ENCODE assay signal across 27 cellular contexts in the genomic region with DNA sequence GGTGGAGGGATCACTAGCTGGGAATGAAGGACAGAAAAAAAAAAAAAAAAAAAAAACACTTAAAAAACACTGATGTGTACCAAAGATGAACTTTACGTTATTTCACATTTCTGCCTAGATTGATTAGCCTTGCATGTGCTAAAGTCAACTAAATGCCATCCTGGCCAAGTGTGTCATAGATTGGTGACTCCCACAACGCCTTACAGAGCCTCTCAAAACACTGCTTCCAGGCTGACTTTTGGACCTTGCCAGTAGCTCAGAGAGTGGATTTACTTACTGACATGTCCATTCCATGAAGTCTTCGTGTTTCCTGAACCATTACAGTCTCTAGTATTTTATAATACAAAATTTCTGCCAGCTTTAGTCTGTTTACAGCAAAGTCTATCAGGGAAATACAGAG.
"Had no signal": no experiment of that assay in that cellular context is flagged by ENCODE, and none has a peak within 500 bp of the region (broad histone marks: within the 10 kb centered on the region; RNA-seq: fewer than 3 reads in every experiment).

No MANE protein-coding gene starts in this region.

- H3K9me3 ChIP-seq: gastrocnemius medialis, right atrium auricular region, stomach, thyroid gland had no signal

- ATAC-seq: esophagus mucosa; gastrocnemius medialis; natural killer cell treated with Interleukin-12 subunit alpha and Interleukin-12 subunit beta and Interleukin-15 and Interleukin-18, amount 100 ng/mL, for 72 hours; sciatic nerve had no signal

- H3K27me3 Mint-ChIP-seq: dendritic cell treated with granulocyte-macrophage colony-stimulating factor and Interleukin-4, amounts not matched to agents 40 ng/mL and 50 ng/mL, for 4 days; memory B cell; natural killer cell treated with Interleukin-12 subunit alpha and Interleukin-12 subunit beta and Interleukin-15 and Interleukin-18, amount 100 ng/mL, for 72 hours; progenitor cell of endocrine pancreas had no signal

- H3K27ac Mint-ChIP-seq: dendritic cell treated with granulocyte-macrophage colony-stimulating factor and Interleukin-4, amounts not matched to agents 40 ng/mL and 50 ng/mL, for 4 days; endodermal cell; memory B cell; natural killer cell treated with Interleukin-12 subunit alpha and Interleukin-12 subunit beta and Interleukin-15 and Interleukin-18, amount 100 ng/mL, for 72 hours; neural progenitor cell; progenitor cell of endocrine pancreas had no signal

- H3K9ac ChIP-seq: neural progenitor cell, parathyroid adenoma had no signal

- FAIRE-seq: colon, keratinocyte had no signal

- H3K4me3 Mint-ChIP-seq: dendritic cell treated with granulocyte-macrophage colony-stimulating factor and Interleukin-4, amounts not matched to agents 40 ng/mL and 50 ng/mL, for 4 days; endodermal cell; memory B cell; natural killer cell treated with Interleukin-12 subunit alpha and Interleukin-12 subunit beta and Interleukin-15 and Interleukin-18, amount 100 ng/mL, for 72 hours; neural progenitor cell had no signal

- H3K9me3 Mint-ChIP-seq: dendritic cell treated with granulocyte-macrophage colony-stimulating factor and Interleukin-4, amounts not matched to agents 40 ng/mL and 50 ng/mL, for 4 days; memory B cell; natural killer cell treated with Interleukin-12 subunit alpha and Interleukin-12 subunit beta and Interleukin-15 and Interleukin-18, amount 100 ng/mL, for 72 hours; neural progenitor cell had no signal

- H3K4me1 Mint-ChIP-seq: endodermal cell, memory B cell, neural progenitor cell had no signal

- DNase-seq: effector CD8-positive, alpha-beta T cell; endodermal cell; foreskin fibroblast; gastrocnemius medialis; head of caudate nucleus; stimulated activated CD4-positive, alpha-beta T cell treated with anti-CD3 and anti-CD28 coated beads, Interleukin-12 subunit alpha, Interleukin-12 subunit beta, amount 100 ng/mL, for 4 hours; stimulated activated CD4-positive, alpha-beta T cell treated with anti-CD3 and anti-CD28 coated beads, Interleukin-1b, Interleukin-23, amount 100 ng/mL, for 48 hours; stimulated activated CD4-positive, alpha-beta T cell treated with anti-CD3 and anti-CD28 coated beads, Interleukin-4, amount 100 ng/mL, for 1 hour; stimulated activated CD8-positive, alpha-beta memory T cell treated with anti-CD3 and anti-CD28 coated beads, Interleukin-4, amount 100 ng/mL, for 48 hours; stimulated activated naive CD4-positive, alpha-beta T cell treated with Interleukin-2 at 50 U/mL for 16 hours; stomach; thyroid gland; trophoblast cell had no signal

- H3K4me1 ChIP-seq: gastrocnemius medialis, neural progenitor cell, parathyroid adenoma, right atrium auricular region, stomach, thyroid gland had no signal

- H3K79me2 ChIP-seq: parathyroid adenoma had no signal

- H3K4me3 ChIP-seq: gastrocnemius medialis, lung, neural progenitor cell, right atrium auricular region, smooth muscle cell, stomach, thyroid gland had no signal

- H3K27ac ChIP-seq: epithelial cell of prostate, gastrocnemius medialis, neural progenitor cell, parathyroid adenoma, right atrium auricular region, stomach, thyroid gland had no signal

- H2AFZ ChIP-seq: neural progenitor cell, parathyroid adenoma had no signal

- H3K27me3 ChIP-seq: gastrocnemius medialis, neural progenitor cell, right atrium auricular region, stomach, thyroid gland had no signal

- H3K4me2 ChIP-seq: neural progenitor cell, smooth muscle cell had no signal
